In the genomic region with DNA sequence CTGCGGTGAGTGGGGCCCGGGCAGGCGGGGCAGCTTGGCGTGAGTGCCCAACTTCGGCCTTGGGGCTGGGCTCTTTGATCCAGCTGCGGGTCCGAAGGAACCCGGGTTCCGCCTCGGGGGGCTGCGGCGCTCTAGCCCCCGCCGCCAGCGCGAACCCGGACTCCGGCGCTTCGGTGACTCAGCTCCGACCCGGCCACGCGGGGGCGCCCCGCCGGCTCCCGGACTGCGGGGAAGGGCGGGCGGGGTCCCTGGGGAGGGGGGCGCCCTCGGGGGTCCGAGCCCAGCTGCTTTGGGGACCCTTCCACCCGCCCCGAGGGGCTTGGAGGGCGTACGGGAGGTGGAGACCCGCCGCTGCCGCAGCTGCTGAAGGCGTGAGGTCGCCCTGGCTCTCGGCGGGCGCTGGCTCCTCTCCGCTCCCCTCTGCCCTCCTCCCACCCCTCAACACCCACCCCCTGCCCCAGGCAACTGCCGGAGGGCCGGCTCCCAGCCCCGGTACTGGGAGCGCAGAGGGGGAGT, we compare ENCODE assay signal across 8 cellular contexts. TPM values are rescaled to one million over a fixed set of nuclear protein-coding genes. Genes with fewer than 3 reads are reported as not detected.
DNase-seq lines count a peak whose midpoint lies in the region; ATAC-seq and TF ChIP-seq lines count a peak whose summit lies in the region.

No MANE protein-coding gene starts in this region.

- POLR2A ChIA-PET in CD4-positive, alpha-beta T cell (lab: Charles Lee) = interaction anchor here (0.6 to 2.0 kb wide), 11 partner anchors 9 to 160 kb away, joined by 3 to 15 read pairs (median 3); a partner anchor contains a TSS

- peaks cover 11% of the 10 kb centered on the region for H3K4me1 Mint-ChIP-seq in CD4-positive, alpha-beta T cell (ENCODE audit: low read depth)

- TF ChIP-seq POLR2A in Peyer's patch (IDR thresholded peaks at IDR 0.05) (peak in 1 of 2 donors; percentile 8), sigmoid colon (IDR thresholded peaks at IDR 0.05) (no peak)

- H3K27me3 Mint-ChIP-seq in CD4-positive, alpha-beta T cell = no peaks in the 10 kb centered on the region

- H3K4me3 Mint-ChIP-seq in CD4-positive, alpha-beta T cell = no peak overlapping the region

- H3K4me3 ChIP-seq in Peyer's patch (peak overlapping the region; percentile 68 to 94 (median 79)), right cardiac atrium (ENCODE audit: low read length) (peak overlapping the region; percentile 98), sigmoid colon (peak overlapping the region; percentile 71 to 93 (median 85))

- no peaks in the 10 kb centered on the region for H3K27me3 ChIP-seq in CD4-positive, alpha-beta T cell (ENCODE audit: control insufficient read depth, insufficient read depth, low read length)
- H3K27me3 ChIP-seq in Peyer's patch (no peaks in the 10 kb centered on the region), right cardiac atrium (ENCODE audit: control insufficient read depth, insufficient read depth) (no peaks in the 10 kb centered on the region), sigmoid colon (no peaks in the 10 kb centered on the region)

- no peak for TF ChIP-seq EP300 in sigmoid colon (IDR thresholded peaks at IDR 0.05)

- H3K36me3 Mint-ChIP-seq in CD4-positive, alpha-beta T cell (ENCODE audit: low read depth) = no peaks in the 10 kb centered on the region
- H3K36me3 Mint-ChIP-seq in activated naive CD4-positive, alpha-beta T cell treated with anti-CD3 and anti-CD28 coated beads, Interleukin-2, amount 50 U/mL, for 72 hours = no peaks in the 10 kb centered on the region

- H3K27ac Mint-ChIP-seq in CD4-positive, alpha-beta T cell = no peak overlapping the region
- no peak overlapping the region for H3K27ac Mint-ChIP-seq in activated naive CD4-positive, alpha-beta T cell treated with anti-CD3 and anti-CD28 coated beads, Interleukin-2, amount 50 U/mL, for 72 hours

- ATAC-seq in CD4-positive, alpha-beta T cell (ENCODE audit: poor library complexity) = peak; percentile 68
- peak; percentile 28 for ATAC-seq in GM21825 (IDR thresholded peaks at IDR 0.05; ENCODE audit: unreplicated experiment)
- peak; percentile 62 to 71 for ATAC-seq in activated naive CD4-positive, alpha-beta T cell treated with anti-CD3 and anti-CD28 coated beads, Interleukin-2, amount 50 U/mL, for 72 hours
- ATAC-seq in right cardiac atrium = peak; percentile 21 to 34
- ATAC-seq in HG02973 (IDR thresholded peaks at IDR 0.05; ENCODE audit: unreplicated experiment) = no peak

- H3K27ac ChIP-seq in CD4-positive, alpha-beta T cell (ENCODE audit: low read depth, low read length) = no peak overlapping the region
- H3K27ac ChIP-seq in Peyer's patch (peak overlapping the region; percentile 54 to 92 (median 78)), right cardiac atrium (ENCODE audit: low read length) (peak overlapping the region; percentile 82), sigmoid colon (peak overlapping the region; percentile 80 to 86 (median 82))

- WGBS in right cardiac atrium = under 1% methylated on average over 51 of the region's 51 CpGs
- WGBS in sigmoid colon, 2 donors = 0 to 1% methylated on average over 51 of the region's 51 CpGs

- no peaks in the 10 kb centered on the region for H3K9me3 Mint-ChIP-seq in CD4-positive, alpha-beta T cell
- no peaks in the 10 kb centered on the region for H3K9me3 Mint-ChIP-seq in activated naive CD4-positive, alpha-beta T cell treated with anti-CD3 and anti-CD28 coated beads, Interleukin-2, amount 50 U/mL, for 72 hours

- H3K9me3 ChIP-seq in CD4-positive, alpha-beta T cell (ENCODE audit: control insufficient read depth, low read length) = no peaks in the 10 kb centered on the region
- no peaks in the 10 kb centered on the region for H3K9me3 ChIP-seq in Peyer's patch
- no peaks in the 10 kb centered on the region for H3K9me3 ChIP-seq in right cardiac atrium (ENCODE audit: control insufficient read depth, low read length)
- H3K9me3 ChIP-seq in sigmoid colon = no peaks in the 10 kb centered on the region

- peak in 9 of 10 experiments; percentile 15 to 63 (median 47) for DNase-seq in CD4-positive, alpha-beta T cell
- DNase-seq in Peyer's patch (peak in 2 of 3 donors; percentile 65 to 78), right cardiac atrium (peak; percentile 47 to 83 (median 81)), sigmoid colon (no peak), SIG-M5 (lab: John Stamatoyannopoulos, UW) (no peak)
- DNase-seq in activated naive CD4-positive, alpha-beta T cell treated with anti-CD3 and anti-CD28 coated beads, Interleukin-2, amount 50 U/mL, for 72 hours (ENCODE audit: low spot score in 2 of 2) = peak; percentile 64 to 73

- no peaks in the 10 kb centered on the region for H3K36me3 ChIP-seq in Peyer's patch
- H3K36me3 ChIP-seq in sigmoid colon = no peaks in the 10 kb centered on the region

- intact Hi-C loops in CD4-positive, alpha-beta T cell (cut with DNase I, micrococcal nuclease) = loop anchor here (1.0 to 2.0 kb wide), 3 partner anchors 16 to 76 kb away; no protein-coding TSS in a partner anchor
- intact Hi-C loops in right cardiac atrium (cut with DNase I) (loop anchor here in 3 of 4 donors (5.0 to 10.0 kb wide), 3 partner anchors 52 to 74 kb away; no protein-coding TSS in a partner anchor), sigmoid colon (cut with DNase I) (loop anchor here (5.0 kb wide), 4 partner anchors 59 to 204 kb away; a partner anchor contains a TSS)

- CTCF ChIA-PET in CD4-positive, alpha-beta T cell (lab: Charles Lee) = interaction anchor here (0.7 to 2.1 kb wide), 9 partner anchors 9 to 128 kb away, joined by 3 to 15 read pairs (median 3); no protein-coding TSS in a partner anchor

- TF ChIP-seq CTCF in CD4-positive, alpha-beta T cell (IDR thresholded peaks at IDR 0.05) = peak; percentile 72
- TF ChIP-seq CTCF in Peyer's patch (IDR thresholded peaks at IDR 0.05) = peak in 5 of 6 experiments; percentile 47 to 76 (median 59)
- peak; percentile 13 to 73 (median 24) for TF ChIP-seq CTCF in sigmoid colon (IDR thresholded peaks at IDR 0.05)

- H3K4me1 ChIP-seq in Peyer's patch (peaks cover 0 to 25% (median 12%) of the 10 kb centered on the region in 4 donors), right cardiac atrium (ENCODE audit: control insufficient read depth, insufficient read depth, low read length) (no peaks in the 10 kb centered on the region), sigmoid colon (peaks cover 0 to 29% (median 23%) of the 10 kb centered on the region in 4 donors)

RNA-seq across cellular contexts. Expression of a gene that starts 0.5 kb away (rescaled TPM):
- 1 to 10 TPM; 2.2 to 3.5 TPM for total RNA-seq in CD4-positive, alpha-beta T cell
- 10 to 100 TPM; 26.4 to 73.9 (median 64.8) TPM for total RNA-seq in Peyer's patch
- total RNA-seq in activated naive CD4-positive, alpha-beta T cell treated with anti-CD3 and anti-CD28 coated beads, Interleukin-2, amount 50 U/mL, for 72 hours = 10 to 100 TPM in 1 of 2 donors, 1 to 10 TPM in 1; 5.1 to 11.5 TPM
- total RNA-seq in right cardiac atrium = 10 to 100 TPM; 13.4 to 16.3 (median 13.6) TPM
- polyA plus RNA-seq in right cardiac atrium = 24.7 TPM
- 10 to 100 TPM; 22.9 to 59.9 (median 25.4) TPM for total RNA-seq in sigmoid colon
- polyA plus RNA-seq in sigmoid colon = 10 to 100 TPM; 60.7 to 75.1 (median 66.6) TPM

Comparison
In these comparisons a context has a peak if more than half of its experiments do, and no peak if none do; other contexts are left out.
1. DNase-seq: peak in CD4-positive, alpha-beta T cell (9 of 10), Peyer's patch (2 of 3), activated naive CD4-positive, alpha-beta T cell treated with anti-CD3 and anti-CD28 coated beads, Interleukin-2, amount 50 U/mL, for 72 hours (2 of 2) and right cardiac atrium (3 of 3); none in sigmoid colon (single experiment) and SIG-M5 (single experiment).
2. Peak in every context shown above with its lines, with median percentiles within 50 percentile points of each other: CTCF ChIP-seq and H3K4me3 ChIP-seq.